ENCODE assay signal across 14 cellular contexts in the genomic region with DNA sequence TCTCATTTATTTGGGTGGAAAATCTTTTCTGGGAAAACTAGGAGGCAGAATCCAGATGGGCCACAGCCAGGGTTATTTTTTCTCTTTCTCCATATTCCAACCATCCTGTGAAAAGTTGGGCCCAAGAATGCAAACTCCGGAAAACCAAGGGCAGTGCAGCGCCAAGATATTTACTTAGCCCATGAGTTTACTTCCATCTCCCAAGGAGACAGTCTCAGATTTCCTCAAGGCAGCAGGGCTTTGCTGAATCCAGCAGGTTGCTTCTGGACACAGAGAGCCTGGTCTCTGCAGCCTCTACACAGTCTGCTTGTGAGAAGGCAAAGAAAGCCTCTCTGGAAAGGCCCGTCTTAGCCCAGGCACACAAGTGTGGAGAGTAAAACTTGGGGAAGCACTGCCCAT. TPM values are rescaled to one million over a fixed set of nuclear protein-coding genes. Genes with fewer than 3 reads are reported as not detected.
DNase-seq lines count a peak whose midpoint lies in the region; ATAC-seq and TF ChIP-seq lines count a peak whose summit lies in the region.
"Had no signal": no experiment of that assay in that cellular context is flagged by ENCODE, and none has a peak within 500 bp of the region (broad histone marks: within the 10 kb centered on the region; RNA-seq: fewer than 3 reads in every experiment).

No MANE protein-coding gene starts in this region.

- H3K4me2 ChIP-seq in H9 (ENCODE audit: insufficient read depth, insufficient read length, low read length) = no peak overlapping the region

- no peak overlapping the region for H2BK5ac ChIP-seq in H9 (ENCODE audit: insufficient read length, low read length)

- H2AFZ ChIP-seq in ACC112 (ENCODE audit: low read length, unreplicated experiment) = peak overlapping the region; percentile 1
- H2AFZ ChIP-seq in H9 (ENCODE audit: low read length) = no peak overlapping the region

- no peak overlapping the region for H2BK20ac ChIP-seq in H9 (ENCODE audit: low read depth, low read length, poor library complexity, severe bottlenecking)

- no peak overlapping the region for H3K4ac ChIP-seq in H9 (ENCODE audit: low read depth, low read length)

- no peak overlapping the region for H3T11ph ChIP-seq in H9 (ENCODE audit: low read length)

- H3K36me3 ChIP-seq in ACC112 (ENCODE audit: insufficient read depth, low read length) (no peaks in the 10 kb centered on the region), prostate gland (no peaks in the 10 kb centered on the region)

- H4K8ac ChIP-seq in H9 (replicated peaks; ENCODE audit: insufficient read length, low read depth, low read length) = no peak overlapping the region

- no peak overlapping the region for H3K18ac ChIP-seq in H9 (ENCODE audit: insufficient read length, low read depth, low read length)

- H3K9me3 Mint-ChIP-seq in activated CD4-positive, alpha-beta T cell treated with anti-CD3 and anti-CD28 coated beads, Interleukin-2, amount 10 ng/mL, durations not matched to agents 7 days and 5 days = no peaks in the 10 kb centered on the region
- no peaks in the 10 kb centered on the region for H3K9me3 Mint-ChIP-seq in H9
- H3K9me3 Mint-ChIP-seq: activated naive CD8-positive, alpha-beta T cell treated with anti-CD3 and anti-CD28 coated beads for 36 hours; dendritic cell treated with granulocyte-macrophage colony-stimulating factor and Interleukin-4, amounts not matched to agents 40 ng/mL and 50 ng/mL, for 4 days; naive thymus-derived CD8-positive, alpha-beta T cell had no signal

- no peak overlapping the region for H3K27ac Mint-ChIP-seq in activated CD4-positive, alpha-beta T cell treated with anti-CD3 and anti-CD28 coated beads, Interleukin-2, amount 10 ng/mL, durations not matched to agents 7 days and 5 days
- no peak overlapping the region for H3K27ac Mint-ChIP-seq in H9
- H3K27ac Mint-ChIP-seq: activated naive CD8-positive, alpha-beta T cell treated with anti-CD3 and anti-CD28 coated beads for 36 hours; dendritic cell treated with granulocyte-macrophage colony-stimulating factor and Interleukin-4, amounts not matched to agents 40 ng/mL and 50 ng/mL, for 4 days; naive thymus-derived CD8-positive, alpha-beta T cell had no signal

- H3K56ac ChIP-seq in H9 (ENCODE audit: insufficient read length, low read depth, low read length) = no peak overlapping the region

- no peak overlapping the region for H2BK120ac ChIP-seq in H9 (ENCODE audit: low read depth, low read length, poor library complexity, severe bottlenecking)

- H3K23me2 ChIP-seq in H9 (ENCODE audit: insufficient read length, low read depth, low read length, poor library complexity, severe bottlenecking) = peaks cover 3% of the 10 kb centered on the region

- H3K9ac ChIP-seq in H9 (ENCODE audit: extremely low read depth, insufficient read length, low read length) = no peak overlapping the region

- H2AK5ac ChIP-seq in H9 (ENCODE audit: insufficient read length, low read length) = no peak overlapping the region

- intact Hi-C loops in prostate gland (cut with DNase I) = loop anchor here (5.0 kb wide), 2 partner anchors 106 to 406 kb away; no protein-coding TSS in a partner anchor

- H2BK12ac ChIP-seq in H9 (ENCODE audit: insufficient read length, low read depth, low read length) = no peak overlapping the region

- WGBS in prostate gland = 19% methylated on average over 3 of the region's 3 CpGs
- no CpG with 5 or more reads among the region's 3 CpGs for WGBS in H9 (ENCODE audit: extremely low coverage, insufficient read length, low lambda C conversion rate)

- no peaks in the 10 kb centered on the region for H4K20me1 ChIP-seq in H9 (ENCODE audit: control insufficient read depth, insufficient read depth, insufficient read length)

- H2BK15ac ChIP-seq in H9 (ENCODE audit: low read depth, low read length) = no peak overlapping the region

- DNase-seq in fibroblast of pulmonary artery (ENCODE audit: low read depth) (peak; percentile 23), prostate gland (ENCODE audit: low spot score) (no peak), H9 (no peak)
- DNase-seq in activated CD4-positive, alpha-beta T cell treated with anti-CD3 and anti-CD28 coated beads, Interleukin-2, amount 10 ng/mL, durations not matched to agents 7 days and 5 days = no peak
- DNase-seq: activated CD4-positive, alpha-beta T cell treated with anti-CD3 and anti-CD28 coated beads for 1 hour; activated naive CD8-positive, alpha-beta T cell treated with anti-CD3 and anti-CD28 coated beads for 36 hours; islet precursor cell; naive thymus-derived CD8-positive, alpha-beta T cell; NCI-H1105 had no signal

- no peaks in the 10 kb centered on the region for H3K36me3 Mint-ChIP-seq in activated CD4-positive, alpha-beta T cell treated with anti-CD3 and anti-CD28 coated beads, Interleukin-2, amount 10 ng/mL, durations not matched to agents 7 days and 5 days (ENCODE audit: low read depth)
- no peaks in the 10 kb centered on the region for H3K36me3 Mint-ChIP-seq in H9 (ENCODE audit: insufficient read depth in 1 of 3, low read depth in 3 of 3)
- H3K36me3 Mint-ChIP-seq: activated naive CD8-positive, alpha-beta T cell treated with anti-CD3 and anti-CD28 coated beads for 36 hours; naive thymus-derived CD8-positive, alpha-beta T cell had no signal

- H4K5ac ChIP-seq in H9 (ENCODE audit: insufficient read length, low read depth, low read length) = no peak overlapping the region

- no peak for TF ChIP-seq POLR2A in prostate gland (IDR thresholded peaks at IDR 0.05)

- H3K4me3 ChIP-seq in ACC112 (ENCODE audit: low read depth, low read length) (no peak overlapping the region), fibroblast of pulmonary artery (replicated peaks; ENCODE audit: low read depth, low read length) (no peak overlapping the region), prostate gland (no peak overlapping the region)

- CTCF ChIA-PET in activated CD4-positive, alpha-beta T cell treated with anti-CD3 and anti-CD28 coated beads, Interleukin-2, amount 10 ng/mL, durations not matched to agents 7 days and 5 days (lab: Charles Lee) = interaction anchor here (2.0 kb wide), 1 partner anchor 9 kb away, joined by 10 read pairs; no protein-coding TSS in a partner anchor

- H3K23ac ChIP-seq in H9 (ENCODE audit: insufficient read length, low read depth, low read length) = no peak overlapping the region

- H3K27me3 ChIP-seq in ACC112 (ENCODE audit: insufficient read depth, low read length) (no peaks in the 10 kb centered on the region), prostate gland (replicated peaks; ENCODE audit: insufficient read depth) (no peaks in the 10 kb centered on the region), H9 (ENCODE audit: insufficient read depth, low read length) (no peaks in the 10 kb centered on the region; the same call in 1 of the 2 replicates)

- H3K4me3 Mint-ChIP-seq in activated CD4-positive, alpha-beta T cell treated with anti-CD3 and anti-CD28 coated beads, Interleukin-2, amount 10 ng/mL, durations not matched to agents 7 days and 5 days = no peak overlapping the region
- no peak overlapping the region for H3K4me3 Mint-ChIP-seq in H9
- H3K4me3 Mint-ChIP-seq: activated naive CD8-positive, alpha-beta T cell treated with anti-CD3 and anti-CD28 coated beads for 36 hours; dendritic cell treated with granulocyte-macrophage colony-stimulating factor and Interleukin-4, amounts not matched to agents 40 ng/mL and 50 ng/mL, for 4 days; naive thymus-derived CD8-positive, alpha-beta T cell had no signal

- POLR2A ChIA-PET in activated CD4-positive, alpha-beta T cell treated with anti-CD3 and anti-CD28 coated beads, Interleukin-2, amount 10 ng/mL, durations not matched to agents 7 days and 5 days (lab: Charles Lee) = no interaction called here

- H3K4me1 Mint-ChIP-seq in activated CD4-positive, alpha-beta T cell treated with anti-CD3 and anti-CD28 coated beads, Interleukin-2, amount 10 ng/mL, durations not matched to agents 7 days and 5 days = no peaks in the 10 kb centered on the region
- no peaks in the 10 kb centered on the region for H3K4me1 Mint-ChIP-seq in H9
- H3K4me1 Mint-ChIP-seq: activated naive CD8-positive, alpha-beta T cell treated with anti-CD3 and anti-CD28 coated beads for 36 hours; naive thymus-derived CD8-positive, alpha-beta T cell had no signal

- no peaks in the 10 kb centered on the region for H3K79me1 ChIP-seq in H9 (ENCODE audit: insufficient read depth, low read depth, low read length, poor library complexity, severe bottlenecking)

- H3K79me2 ChIP-seq in ACC112 (ENCODE audit: control insufficient read depth, insufficient read depth, low read length, unreplicated experiment) (no peaks in the 10 kb centered on the region), H9 (ENCODE audit: insufficient read depth, low read length) (no peaks in the 10 kb centered on the region)

- H3K27me3 Mint-ChIP-seq in activated CD4-positive, alpha-beta T cell treated with anti-CD3 and anti-CD28 coated beads, Interleukin-2, amount 10 ng/mL, durations not matched to agents 7 days and 5 days = peaks cover 9% of the 10 kb centered on the region
- peaks cover 8% of the 10 kb centered on the region for H3K27me3 Mint-ChIP-seq in H9 (ENCODE audit: low read depth)

- no peak overlapping the region for H4K91ac ChIP-seq in H9 (ENCODE audit: insufficient read length, low read depth, low read length)

- H3K4me1 ChIP-seq in ACC112 (ENCODE audit: control insufficient read depth, insufficient read depth, low read length, unreplicated experiment) (peaks cover 15% of the 10 kb centered on the region), prostate gland (replicated peaks) (peaks cover 6% of the 10 kb centered on the region), H9 (ENCODE audit: insufficient read depth, low read length) (no peaks in the 10 kb centered on the region)

- H3K27ac ChIP-seq in ACC112 (ENCODE audit: low read depth, low read length) (no peak overlapping the region), angular gyrus (ENCODE audit: low read depth, low read length) (peak overlapping the region; percentile 56), prostate gland (peak overlapping the region; percentile 65 to 71), H9 (ENCODE audit: insufficient read length, low read depth, low read length) (no peak overlapping the region)

- ATAC-seq in GM21390 (IDR thresholded peaks at IDR 0.05; ENCODE audit: unreplicated experiment) = no peak
- no peak for ATAC-seq in esophagus mucosa

- H3K9me3 ChIP-seq in prostate gland (no peaks in the 10 kb centered on the region), H9 (ENCODE audit: control insufficient read depth, low read depth, low read length) (no peaks in the 10 kb centered on the region)

- TF ChIP-seq CTCF in fibroblast of pulmonary artery (IDR thresholded peaks at IDR 0.05; ENCODE audit: low read length, missing control alignments) (no peak), prostate gland (IDR thresholded peaks at IDR 0.05) (no peak), H9 (conservative IDR thresholded peaks at IDR 0.05) (no peak)

- no peak overlapping the region for H3K14ac ChIP-seq in H9 (ENCODE audit: insufficient read depth, low read length)

RNA-seq across cellular contexts. Expression of gene COPRS, which starts 15.7 kb away (rescaled TPM):
- 100 to 1,000 TPM; 124 to 125 TPM for total RNA-seq in prostate gland
- total RNA-seq in esophagus mucosa = 18.8 TPM
- total RNA-seq in activated CD4-positive, alpha-beta T cell treated with anti-CD3 and anti-CD28 coated beads, Interleukin-2, amount 10 ng/mL, durations not matched to agents 7 days and 5 days = 10 to 100 TPM; 15.7 to 16.9 TPM
- 42.6 and 43.8 TPM in 2 replicates for total RNA-seq in H9 (2021)

RNA-seq across cellular contexts. Expression of gene UTP6, which starts 58.1 kb away (rescaled TPM):
- total RNA-seq in prostate gland = 10 to 100 TPM; 30.3 to 35.2 TPM
- total RNA-seq in esophagus mucosa = 39.9 TPM
- 10 to 100 TPM; 67.9 to 73.7 TPM for total RNA-seq in activated CD4-positive, alpha-beta T cell treated with anti-CD3 and anti-CD28 coated beads, Interleukin-2, amount 10 ng/mL, durations not matched to agents 7 days and 5 days
- 125 TPM in 2 replicates for total RNA-seq in H9 (2021)

Comparison
In these comparisons a context has a peak if more than half of its experiments do, and no peak if none do; other contexts are left out.
1. H3K27ac ChIP-seq: peak in angular gyrus (single experiment) and prostate gland (2 of 2); none in ACC112 (single experiment) and H9 (single experiment).